Comparison of ENCODE assay signal across 1 cellular context in the genomic region with DNA sequence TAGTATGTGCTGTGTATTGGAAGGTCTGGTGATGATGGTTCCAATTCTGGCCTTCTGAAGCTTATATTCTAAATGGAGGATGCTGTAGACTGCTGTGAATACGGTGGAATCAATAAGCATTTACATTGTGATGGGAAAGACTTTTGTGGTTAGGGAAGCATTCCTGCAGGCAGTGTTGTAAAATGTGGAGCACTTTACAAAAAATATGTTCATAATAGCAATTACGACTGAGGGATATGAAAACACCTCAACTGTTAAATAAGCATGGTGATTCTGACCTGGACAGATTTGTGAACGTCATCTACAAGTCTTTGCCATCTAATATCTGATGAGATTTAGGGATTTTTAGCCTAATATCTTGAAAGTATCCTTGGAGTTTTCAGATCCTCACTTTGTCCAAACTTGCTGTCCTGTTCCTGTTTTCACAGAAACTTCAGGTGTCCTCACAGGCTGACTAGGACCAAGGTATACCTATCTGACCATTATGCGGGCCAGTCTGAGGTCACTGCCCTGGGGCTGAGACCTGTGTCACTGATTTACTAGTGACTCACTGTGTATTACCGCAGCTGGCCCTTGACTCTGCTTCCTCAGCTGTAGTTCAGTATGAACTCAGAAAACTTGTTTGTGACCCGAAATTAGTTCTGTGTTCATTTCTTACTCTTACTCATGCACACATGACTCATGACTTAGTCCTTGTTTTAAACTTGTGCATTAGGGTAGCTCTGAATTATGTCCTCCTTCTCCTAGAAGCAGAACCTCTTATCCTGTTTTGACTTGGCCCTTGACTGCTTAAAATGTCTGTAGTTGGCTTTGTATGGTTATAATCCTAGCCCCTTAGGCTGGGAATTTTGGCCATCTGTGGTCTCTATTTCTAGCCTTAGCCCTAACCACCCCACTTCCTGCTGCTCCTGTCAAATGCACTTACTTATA.
TF ChIP-seq lines count a peak whose summit lies in the region.

No MANE protein-coding gene starts in this region.

TF ChIP-seq in HepG2, 621 proteins besides CTCF, POLR2A, EP300 and RAD21 (continued from another document and continues in another):
- TF ChIP-seq, protein P1, sequence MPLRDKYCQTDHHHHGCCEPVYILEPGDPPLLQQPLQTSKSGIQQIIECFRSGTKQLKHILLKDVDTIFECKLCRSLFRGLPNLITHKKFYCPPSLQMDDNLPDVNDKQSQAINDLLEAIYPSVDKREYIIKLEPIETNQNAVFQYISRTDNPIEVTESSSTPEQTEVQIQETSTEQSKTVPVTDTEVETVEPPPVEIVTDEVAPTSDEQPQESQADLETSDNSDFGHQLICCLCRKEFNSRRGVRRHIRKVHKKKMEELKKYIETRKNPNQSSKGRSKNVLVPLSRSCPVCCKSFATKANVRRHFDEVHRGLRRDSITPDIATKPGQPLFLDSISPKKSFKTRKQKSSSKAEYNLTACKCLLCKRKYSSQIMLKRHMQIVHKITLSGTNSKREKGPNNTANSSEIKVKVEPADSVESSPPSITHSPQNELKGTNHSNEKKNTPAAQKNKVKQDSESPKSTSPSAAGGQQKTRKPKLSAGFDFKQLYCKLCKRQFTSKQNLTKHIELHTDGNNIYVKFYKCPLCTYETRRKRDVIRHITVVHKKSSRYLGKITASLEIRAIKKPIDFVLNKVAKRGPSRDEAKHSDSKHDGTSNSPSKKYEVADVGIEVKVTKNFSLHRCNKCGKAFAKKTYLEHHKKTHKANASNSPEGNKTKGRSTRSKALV (CRISPR knock-in tag; IDR thresholded peaks at IDR 0.05), result peak; percentile 84; the same call in 1 of the 2 replicates
- no peak for TF ChIP-seq ZNF777 (CRISPR knock-in tag; IDR thresholded peaks at IDR 0.05)
- peak; percentile 96 for TF ChIP-seq HMG20A (CRISPR knock-in tag; IDR thresholded peaks at IDR 0.05; ENCODE audit: borderline replicate concordance)
- peak; percentile 79 to 80 for TF ChIP-seq NR2F1 (CRISPR knock-in tag; IDR thresholded peaks at IDR 0.05)
- peak in 1 of 2 experiments; percentile 83; a peak in 2 of 4 replicates for TF ChIP-seq ATF4 (CRISPR knock-in tag; IDR thresholded peaks at IDR 0.05)
- TF ChIP-seq JUNB (CRISPR knock-in tag; IDR thresholded peaks at IDR 0.05; ENCODE audit: borderline replicate concordance), result peak; percentile 95
- TF ChIP-seq RFX1 (IDR thresholded peaks at IDR 0.05), result no peak
- TF ChIP-seq ZNF337 (CRISPR knock-in tag; IDR thresholded peaks at IDR 0.05; ENCODE audit: borderline replicate concordance, low read depth), result 0 out of 2 replicates have a peak, but pooled peaks have one; percentile 45
- TF ChIP-seq, protein P2, sequence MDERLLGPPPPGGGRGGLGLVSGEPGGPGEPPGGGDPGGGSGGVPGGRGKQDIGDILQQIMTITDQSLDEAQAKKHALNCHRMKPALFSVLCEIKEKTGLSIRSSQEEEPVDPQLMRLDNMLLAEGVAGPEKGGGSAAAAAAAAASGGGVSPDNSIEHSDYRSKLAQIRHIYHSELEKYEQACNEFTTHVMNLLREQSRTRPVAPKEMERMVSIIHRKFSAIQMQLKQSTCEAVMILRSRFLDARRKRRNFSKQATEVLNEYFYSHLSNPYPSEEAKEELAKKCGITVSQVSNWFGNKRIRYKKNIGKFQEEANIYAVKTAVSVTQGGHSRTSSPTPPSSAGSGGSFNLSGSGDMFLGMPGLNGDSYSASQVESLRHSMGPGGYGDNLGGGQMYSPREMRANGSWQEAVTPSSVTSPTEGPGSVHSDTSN (CRISPR knock-in tag; IDR thresholded peaks at IDR 0.05), result no peak
- TF ChIP-seq, protein P3, sequence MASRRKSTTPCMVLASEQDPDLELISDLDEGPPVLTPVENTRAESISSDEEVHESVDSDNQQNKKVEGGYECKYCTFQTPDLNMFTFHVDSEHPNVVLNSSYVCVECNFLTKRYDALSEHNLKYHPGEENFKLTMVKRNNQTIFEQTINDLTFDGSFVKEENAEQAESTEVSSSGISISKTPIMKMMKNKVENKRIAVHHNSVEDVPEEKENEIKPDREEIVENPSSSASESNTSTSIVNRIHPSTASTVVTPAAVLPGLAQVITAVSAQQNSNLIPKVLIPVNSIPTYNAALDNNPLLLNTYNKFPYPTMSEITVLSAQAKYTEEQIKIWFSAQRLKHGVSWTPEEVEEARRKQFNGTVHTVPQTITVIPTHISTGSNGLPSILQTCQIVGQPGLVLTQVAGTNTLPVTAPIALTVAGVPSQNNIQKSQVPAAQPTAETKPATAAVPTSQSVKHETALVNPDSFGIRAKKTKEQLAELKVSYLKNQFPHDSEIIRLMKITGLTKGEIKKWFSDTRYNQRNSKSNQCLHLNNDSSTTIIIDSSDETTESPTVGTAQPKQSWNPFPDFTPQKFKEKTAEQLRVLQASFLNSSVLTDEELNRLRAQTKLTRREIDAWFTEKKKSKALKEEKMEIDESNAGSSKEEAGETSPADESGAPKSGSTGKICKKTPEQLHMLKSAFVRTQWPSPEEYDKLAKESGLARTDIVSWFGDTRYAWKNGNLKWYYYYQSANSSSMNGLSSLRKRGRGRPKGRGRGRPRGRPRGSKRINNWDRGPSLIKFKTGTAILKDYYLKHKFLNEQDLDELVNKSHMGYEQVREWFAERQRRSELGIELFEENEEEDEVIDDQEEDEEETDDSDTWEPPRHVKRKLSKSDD (CRISPR knock-in tag; IDR thresholded peaks at IDR 0.05; ENCODE audit: low read depth), result peak; percentile 75; the same call in 1 of the 2 replicates
- TF ChIP-seq IRF2 (CRISPR knock-in tag; IDR thresholded peaks at IDR 0.05), result peak; percentile 87
- TF ChIP-seq ARNT2 (CRISPR knock-in tag; IDR thresholded peaks at IDR 0.05; ENCODE audit: low read depth), result no peak; the same call in 1 of the 2 replicates
- 0 out of 2 replicates have a peak, but pooled peaks have one; percentile 33 for TF ChIP-seq RCOR2 (CRISPR knock-in tag; IDR thresholded peaks at IDR 0.05)
- 0 out of 2 replicates have a peak, but pooled peaks have one; percentile 54 for TF ChIP-seq ZMYM2 (CRISPR knock-in tag; IDR thresholded peaks at IDR 0.05)
- no peak for TF ChIP-seq SOX13 (IDR thresholded peaks at IDR 0.05)
- peak in 1 of 2 experiments; percentile 73; a peak in 2 of 4 replicates for TF ChIP-seq SOX13 (CRISPR knock-in tag; conservative IDR thresholded peaks at IDR 0.05 in 1 of 2, IDR thresholded peaks at IDR 0.05 in 1 of 2)
- peak; percentile 48 for TF ChIP-seq TARDBP (CRISPR knock-in tag; IDR thresholded peaks at IDR 0.05)
- 0 out of 2 replicates have a peak, but pooled peaks have one; percentile 28 for TF ChIP-seq NR2C2 (CRISPR knock-in tag; IDR thresholded peaks at IDR 0.05; ENCODE audit: borderline replicate concordance)
- TF ChIP-seq TGIF2 (CRISPR knock-in tag; IDR thresholded peaks at IDR 0.05), result 0 out of 2 replicates have a peak, but pooled peaks have one; percentile 61
- peak; percentile 54; the same call in 1 of the 2 replicates for TF ChIP-seq ZNF362 (CRISPR knock-in tag; IDR thresholded peaks at IDR 0.05; ENCODE audit: borderline replicate concordance)
- TF ChIP-seq ZNF556 (CRISPR knock-in tag; IDR thresholded peaks at IDR 0.05; ENCODE audit: borderline replicate concordance), result 0 out of 2 replicates have a peak, but pooled peaks have one; percentile 69
- no peak for TF ChIP-seq KDM4B (CRISPR knock-in tag; IDR thresholded peaks at IDR 0.05)
- TF ChIP-seq KDM6A (CRISPR knock-in tag; IDR thresholded peaks at IDR 0.05; ENCODE audit: low read depth), result peak; percentile 43; the same call in 1 of the 2 replicates
- no peak for TF ChIP-seq ARHGAP35 (CRISPR knock-in tag; IDR thresholded peaks at IDR 0.05; ENCODE audit: borderline replicate concordance)
- TF ChIP-seq ZNF343 (CRISPR knock-in tag; IDR thresholded peaks at IDR 0.05), result no peak
- no peak for TF ChIP-seq SOX6 (IDR thresholded peaks at IDR 0.05)
- TF ChIP-seq SOX6 (CRISPR knock-in tag; IDR thresholded peaks at IDR 0.05), result peak; percentile 85
- TF ChIP-seq HNF4A (CRISPR knock-in tag; IDR thresholded peaks at IDR 0.05), result peak; percentile 79
- no peak for TF ChIP-seq ZNF543 (CRISPR knock-in tag; IDR thresholded peaks at IDR 0.05)
- TF ChIP-seq, protein P4, sequence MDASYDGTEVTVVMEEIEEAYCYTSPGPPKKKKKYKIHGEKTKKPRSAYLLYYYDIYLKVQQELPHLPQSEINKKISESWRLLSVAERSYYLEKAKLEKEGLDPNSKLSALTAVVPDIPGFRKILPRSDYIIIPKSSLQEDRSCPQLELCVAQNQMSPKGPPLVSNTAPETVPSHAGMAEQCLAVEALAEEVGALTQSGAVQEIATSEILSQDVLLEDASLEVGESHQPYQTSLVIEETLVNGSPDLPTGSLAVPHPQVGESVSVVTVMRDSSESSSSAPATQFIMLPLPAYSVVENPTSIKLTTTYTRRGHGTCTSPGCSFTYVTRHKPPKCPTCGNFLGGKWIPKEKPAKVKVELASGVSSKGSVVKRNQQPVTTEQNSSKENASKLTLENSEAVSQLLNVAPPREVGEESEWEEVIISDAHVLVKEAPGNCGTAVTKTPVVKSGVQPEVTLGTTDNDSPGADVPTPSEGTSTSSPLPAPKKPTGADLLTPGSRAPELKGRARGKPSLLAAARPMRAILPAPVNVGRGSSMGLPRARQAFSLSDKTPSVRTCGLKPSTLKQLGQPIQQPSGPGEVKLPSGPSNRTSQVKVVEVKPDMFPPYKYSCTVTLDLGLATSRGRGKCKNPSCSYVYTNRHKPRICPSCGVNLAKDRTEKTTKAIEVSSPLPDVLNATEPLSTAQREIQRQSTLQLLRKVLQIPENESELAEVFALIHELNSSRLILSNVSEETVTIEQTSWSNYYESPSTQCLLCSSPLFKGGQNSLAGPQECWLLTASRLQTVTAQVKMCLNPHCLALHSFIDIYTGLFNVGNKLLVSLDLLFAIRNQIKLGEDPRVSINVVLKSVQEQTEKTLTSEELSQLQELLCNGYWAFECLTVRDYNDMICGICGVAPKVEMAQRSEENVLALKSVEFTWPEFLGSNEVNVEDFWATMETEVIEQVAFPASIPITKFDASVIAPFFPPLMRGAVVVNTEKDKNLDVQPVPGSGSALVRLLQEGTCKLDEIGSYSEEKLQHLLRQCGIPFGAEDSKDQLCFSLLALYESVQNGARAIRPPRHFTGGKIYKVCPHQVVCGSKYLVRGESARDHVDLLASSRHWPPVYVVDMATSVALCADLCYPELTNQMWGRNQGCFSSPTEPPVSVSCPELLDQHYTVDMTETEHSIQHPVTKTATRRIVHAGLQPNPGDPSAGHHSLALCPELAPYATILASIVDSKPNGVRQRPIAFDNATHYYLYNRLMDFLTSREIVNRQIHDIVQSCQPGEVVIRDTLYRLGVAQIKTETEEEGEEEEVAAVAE (CRISPR knock-in tag; IDR thresholded peaks at IDR 0.05; ENCODE audit: borderline replicate concordance), result 0 out of 2 replicates have a peak, but pooled peaks have one; percentile 18
- TF ChIP-seq ATF7 (IDR thresholded peaks at IDR 0.05), result no peak; the same call in 1 of the 2 replicates
- 0 out of 2 replicates have a peak, but pooled peaks have one; percentile 27 for TF ChIP-seq ATF7 (CRISPR knock-in tag; IDR thresholded peaks at IDR 0.05)
- TF ChIP-seq, protein P5, sequence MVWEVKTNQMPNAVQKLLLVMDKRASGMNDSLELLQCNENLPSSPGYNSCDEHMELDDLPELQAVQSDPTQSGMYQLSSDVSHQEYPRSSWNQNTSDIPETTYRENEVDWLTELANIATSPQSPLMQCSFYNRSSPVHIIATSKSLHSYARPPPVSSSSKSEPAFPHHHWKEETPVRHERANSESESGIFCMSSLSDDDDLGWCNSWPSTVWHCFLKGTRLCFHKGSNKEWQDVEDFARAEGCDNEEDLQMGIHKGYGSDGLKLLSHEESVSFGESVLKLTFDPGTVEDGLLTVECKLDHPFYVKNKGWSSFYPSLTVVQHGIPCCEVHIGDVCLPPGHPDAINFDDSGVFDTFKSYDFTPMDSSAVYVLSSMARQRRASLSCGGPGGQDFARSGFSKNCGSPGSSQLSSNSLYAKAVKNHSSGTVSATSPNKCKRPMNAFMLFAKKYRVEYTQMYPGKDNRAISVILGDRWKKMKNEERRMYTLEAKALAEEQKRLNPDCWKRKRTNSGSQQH (CRISPR knock-in tag; IDR thresholded peaks at IDR 0.05; ENCODE audit: low read depth), result no peak
- peak; percentile 64; the same call in 1 of the 2 replicates for TF ChIP-seq XBP1 (CRISPR knock-in tag; IDR thresholded peaks at IDR 0.05)
- peak; percentile 91 for TF ChIP-seq MIXL1 (CRISPR knock-in tag; IDR thresholded peaks at IDR 0.05)
- TF ChIP-seq ZNF441 (CRISPR knock-in tag; IDR thresholded peaks at IDR 0.05; ENCODE audit: borderline replicate concordance), result 0 out of 2 replicates have a peak, but pooled peaks have one; percentile 21
- peak; percentile 47; the same call in 1 of the 2 replicates for TF ChIP-seq CHD4 (IDR thresholded peaks at IDR 0.05; ENCODE audit: borderline replicate concordance, low read length)
